Comparison of ENCODE assay signal across 1 cellular context in genomic region chr2:235845245-235845644, GRCh38.
TF ChIP-seq lines count a peak whose summit lies in the region.

No MANE protein-coding gene starts in this region.

TF ChIP-seq in H1, 55 proteins besides CTCF, POLR2A, EP300 and RAD21 (continued from another document):
- no peak for TF ChIP-seq BRCA1 (IDR thresholded peaks at IDR 0.05; ENCODE audit: low read depth, low read length)
- no peak for TF ChIP-seq BCL11A (IDR thresholded peaks at IDR 0.05; ENCODE audit: low read depth in 2 of 2, low read length in 2 of 2)
- TF ChIP-seq YY1 (IDR thresholded peaks at IDR 0.05; ENCODE audit: low read depth, low read length): no peak
- no peak for TF ChIP-seq ATF3 (IDR thresholded peaks at IDR 0.05; ENCODE audit: insufficient read depth, low read depth, low read length)
- TF ChIP-seq TEAD4 (IDR thresholded peaks at IDR 0.05; ENCODE audit: low read depth, low read length): no peak
- TF ChIP-seq PHF8 (conservative IDR thresholded peaks at IDR 0.05; ENCODE audit: low read depth, low read length): no peak
- no peak for TF ChIP-seq USF2 (IDR thresholded peaks at IDR 0.05; ENCODE audit: low read length)
- TF ChIP-seq HDAC6 (IDR thresholded peaks at IDR 0.05; ENCODE audit: low read depth, low read length): no peak
- TF ChIP-seq ASH2L (IDR thresholded peaks at IDR 0.05; ENCODE audit: low read length): no peak
- no peak for TF ChIP-seq SP1 (IDR thresholded peaks at IDR 0.05; ENCODE audit: low read depth, low read length)
